1 cellular context compared by ENCODE assay signal in genomic region chr1:206040328-206040727, GRCh38.
TF ChIP-seq lines count a peak whose summit lies in the region.

No MANE protein-coding gene starts in this region.

TF ChIP-seq in A549, 52 proteins besides CTCF, POLR2A, EP300 and RAD21 (continued from another document):
- TF ChIP-seq RARB (CRISPR knock-in tag; IDR thresholded peaks at IDR 0.05), result no peak
- TF ChIP-seq PHF8 (IDR thresholded peaks at IDR 0.05; ENCODE audit: borderline replicate concordance, low read depth), result no peak
- no peak for TF ChIP-seq HES2 (IDR thresholded peaks at IDR 0.05)
- no peak for TF ChIP-seq E2F6 (IDR thresholded peaks at IDR 0.05; ENCODE audit: borderline replicate concordance, low read depth)
